ENCODE assay signal across 10 cellular contexts in genomic region chr11:27464155-27464759, GRCh38. TPM values are rescaled to one million over a fixed set of nuclear protein-coding genes. Genes with fewer than 3 reads are reported as not detected.
DNase-seq lines count a peak whose midpoint lies in the region; TF ChIP-seq lines count a peak whose summit lies in the region.
"Had no signal": no experiment of that assay in that cellular context is flagged by ENCODE, and none has a peak within 500 bp of the region (broad histone marks: within the 10 kb centered on the region; RNA-seq: fewer than 3 reads in every experiment).

No MANE protein-coding gene starts in this region.

- H3K4me1 ChIP-seq in thymus (ENCODE audit: control insufficient read depth, insufficient read depth, low read length) = no peaks in the 10 kb centered on the region

- H3K27ac ChIP-seq in brain microvascular endothelial cell (peak overlapping the region; percentile 42), thymus (ENCODE audit: low read depth) (peak overlapping the region; percentile 74)

- H3K27me3 ChIP-seq in brain microvascular endothelial cell (replicated peaks) (no peaks in the 10 kb centered on the region), kidney epithelial cell (ENCODE audit: control insufficient read depth, insufficient read depth, low read length) (no peaks in the 10 kb centered on the region), thymus (ENCODE audit: control insufficient read depth, insufficient read depth) (no peaks in the 10 kb centered on the region)

- no peaks in the 10 kb centered on the region for H3K36me3 ChIP-seq in brain microvascular endothelial cell (replicated peaks)
- H3K36me3 ChIP-seq in kidney epithelial cell (ENCODE audit: control insufficient read depth, insufficient read depth, low read length) = no peaks in the 10 kb centered on the region
- no peaks in the 10 kb centered on the region for H3K36me3 ChIP-seq in thymus (ENCODE audit: control insufficient read depth, insufficient read depth)

- H3K4me3 ChIP-seq in brain microvascular endothelial cell (ENCODE audit: low read depth, low read length) (no peak overlapping the region), kidney epithelial cell (ENCODE audit: low read depth, low read length) (no peak overlapping the region), thymus (ENCODE audit: low read length) (no peak overlapping the region)

- in situ Hi-C loops in brain microvascular endothelial cell (cut with HindIII; ENCODE audit: low pct_ligation_motif_present, low sequenced_read_pairs) = no loop called here

- DNase-seq in DMS53 (lab: John Stamatoyannopoulos, UW) (peak; percentile 28), DMS53 treated with DMSO at 0.1 percent for 48 hours (lab: John Stamatoyannopoulos, UW; ENCODE audit: unreplicated experiment) (no peak), brain microvascular endothelial cell (no peak), kidney epithelial cell (ENCODE audit: low read depth) (peak; percentile 64), DMS114 treated with DMSO at 0.1 percent for 48 hours (lab: John Stamatoyannopoulos, UW; ENCODE audit: unreplicated experiment) (no peak), NCI-H748 treated with DMSO at 0.1 percent for 48 hours (lab: John Stamatoyannopoulos, UW) (no peak), SHP77 (lab: John Stamatoyannopoulos, UW) (no peak)
- DNase-seq: activated gamma-delta T cell treated with Interleukin-2 at 50 U/mL for 16 hours, NCI-H2171 had no signal

- H3K9me3 ChIP-seq in thymus (ENCODE audit: control insufficient read depth) = no peaks in the 10 kb centered on the region

- whole genome bisulfite sequencing in thymus = 91% methylated on average over 3 of the region's 3 CpGs

- no peak for TF ChIP-seq CTCF in brain microvascular endothelial cell (IDR thresholded peaks at IDR 0.05; ENCODE audit: low read depth, low read length, missing control alignments)
- no peak for TF ChIP-seq CTCF in kidney epithelial cell (IDR thresholded peaks at IDR 0.05; ENCODE audit: insufficient read depth, low read length, poor library complexity, severe bottlenecking)

RNA-seq across cellular contexts. Expression of gene LGR4, which starts 8.3 kb away (rescaled TPM):
- total RNA-seq in kidney epithelial cell = 15.9 and 16.2 TPM in 2 replicates
- polyA plus RNA-seq in thymus = 6.8 TPM

RNA-seq across cellular contexts. Expression of gene LIN7C, which starts 42.3 kb away (rescaled TPM):
- total RNA-seq in kidney epithelial cell = 38.4 and 41.4 TPM in 2 replicates
- 14.2 TPM for polyA plus RNA-seq in thymus

Comparison
In these comparisons a context has a peak if more than half of its experiments do, and no peak if none do; other contexts are left out.
1. DNase-seq: peak in DMS53 (single experiment) and kidney epithelial cell (single experiment); none in DMS53 treated with DMSO at 0.1 percent for 48 hours (single experiment), brain microvascular endothelial cell (single experiment), DMS114 treated with DMSO at 0.1 percent for 48 hours (single experiment), NCI-H748 treated with DMSO at 0.1 percent for 48 hours (single experiment) and SHP77 (0 of 2).